ENCODE assay signal across 2 cellular contexts in genomic region chr5:146130440-146131045, GRCh38.
TF ChIP-seq lines count a peak whose summit lies in the region.

No MANE protein-coding gene starts in this region.

TF ChIP-seq in HCT116, 20 proteins besides CTCF, POLR2A, EP300 and RAD21 (continued from another document):
- TF ChIP-seq ZNF274 (IDR thresholded peaks at IDR 0.05; ENCODE audit: low read depth, low read length) (no peak), ZBTB33 (IDR thresholded peaks at IDR 0.05; ENCODE audit: extremely low read depth, insufficient replicate concordance, low read length) (no peak), ATF3 (IDR thresholded peaks at IDR 0.05) (no peak)

TF ChIP-seq in liver, 16 proteins besides CTCF, POLR2A, EP300 and RAD21 (continued from another document):
- TF ChIP-seq REST (IDR thresholded peaks at IDR 0.05) (no peak), NR2F2 (IDR thresholded peaks at IDR 0.05) (no peak), YY1 (IDR thresholded peaks at IDR 0.05) (no peak)
